ENCODE assay signal across 11 cellular contexts in the genomic region with DNA sequence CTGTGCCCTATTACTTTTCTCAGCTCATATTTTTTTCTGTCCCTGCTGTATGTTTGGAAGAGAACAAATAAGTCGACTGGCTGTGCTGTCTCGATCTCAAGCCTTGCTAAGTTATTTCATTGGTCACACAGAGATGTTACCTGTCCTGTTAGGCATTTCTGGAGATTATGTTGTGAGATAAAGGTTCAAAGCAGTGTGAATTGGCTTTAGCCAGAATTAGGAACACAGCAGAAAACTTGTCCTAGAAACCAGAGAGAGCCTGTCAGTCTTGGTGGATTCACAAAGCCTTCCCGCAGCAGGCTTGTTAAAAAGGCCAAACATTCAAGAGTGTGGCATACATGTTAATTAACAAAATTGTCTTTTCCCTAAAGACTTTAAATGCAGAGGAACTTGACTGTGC. TPM values are rescaled to one million over a fixed set of nuclear protein-coding genes. Genes with fewer than 3 reads are reported as not detected.
DNase-seq lines count a peak whose midpoint lies in the region; ATAC-seq and TF ChIP-seq lines count a peak whose summit lies in the region.
"Had no signal": no experiment of that assay in that cellular context is flagged by ENCODE, and none has a peak within 500 bp of the region (broad histone marks: within the 10 kb centered on the region; RNA-seq: fewer than 3 reads in every experiment).

No MANE protein-coding gene starts in this region.

- H3K4me2 ChIP-seq in Loucy (ENCODE audit: low read depth, low read length, poor library complexity, severe bottlenecking) = no peak overlapping the region

- peak overlapping the region; percentile 63 to 99 (median 97) for H3K27ac Mint-ChIP-seq in brain

- TF ChIP-seq CTCF in Loucy (conservative IDR thresholded peaks at IDR 0.05; ENCODE audit: low read length) (no peak), brain (conservative IDR thresholded peaks at IDR 0.05) (no peak), lower lobe of right lung (IDR thresholded peaks at IDR 0.05) (no peak)

- peaks cover 11% of the 10 kb centered on the region; the same call in 1 of the 2 replicates for H3K79me2 ChIP-seq in Loucy (ENCODE audit: insufficient read depth, low read length)

- no peaks in the 10 kb centered on the region for H3K9me2 ChIP-seq in Loucy (replicated peaks; ENCODE audit: low read depth, low read length)

- no peaks in the 10 kb centered on the region for H3K27me3 Mint-ChIP-seq in brain

- peak overlapping the region in 4 of 5 experiments; percentile 1 to 43 (median 26) for H3K4me3 Mint-ChIP-seq in brain

- H3K9me3 ChIP-seq in Loucy (ENCODE audit: insufficient read depth, low read depth, low read length) (no peaks in the 10 kb centered on the region), lower lobe of right lung (no peaks in the 10 kb centered on the region)
- H3K9me3 ChIP-seq: mucosa of descending colon had no signal

- H3K9me3 Mint-ChIP-seq in brain = no peaks in the 10 kb centered on the region

- H3K4me1 ChIP-seq in Loucy (ENCODE audit: insufficient read depth, low read length, poor library complexity, severe bottlenecking) (peaks cover 28% of the 10 kb centered on the region), lower lobe of right lung (peaks cover 68% of the 10 kb centered on the region)

- H3K4me1 Mint-ChIP-seq in brain = peaks cover 88% of the 10 kb centered on the region

- H3K36me3 ChIP-seq in Loucy (ENCODE audit: insufficient read depth, low read length) (peaks cover 44% of the 10 kb centered on the region; the same call in 1 of the 2 replicates), lower lobe of right lung (peaks cover 36% of the 10 kb centered on the region)

- no peaks in the 10 kb centered on the region for H4K20me1 ChIP-seq in Loucy (ENCODE audit: insufficient read depth, low read length, poor library complexity, severe bottlenecking)

- DNase-seq in lower lobe of right lung = no peak
- DNase-seq in substantia nigra (lab: John Stamatoyannopoulos, UW) = no peak
- DNase-seq in activated CD4-positive, alpha-beta T cell treated with anti-CD3 and anti-CD28 coated beads for 48 hours = no peak
- no peak for DNase-seq in HuH-7 (ENCODE audit: low spot score)
- no peak for DNase-seq in NCI-H524 (lab: John Stamatoyannopoulos, UW)
- DNase-seq: GM23248, mucosa of descending colon, NCI-H1694 had no signal

- peaks cover 28% of the 10 kb centered on the region for H3K36me3 Mint-ChIP-seq in brain

- ATAC-seq in lower lobe of right lung = no peak
- no peak for ATAC-seq in HG03442 (IDR thresholded peaks at IDR 0.05; ENCODE audit: unreplicated experiment)

- peak overlapping the region; percentile 63 for H3K27ac ChIP-seq in lower lobe of right lung
- peak overlapping the region; percentile 75 for H3K27ac ChIP-seq in substantia nigra (ENCODE audit: low read depth, low read length, poor library complexity, severe bottlenecking)
- H3K27ac ChIP-seq: GM23248 had no signal

- no peaks in the 10 kb centered on the region for H3K27me3 ChIP-seq in Loucy (ENCODE audit: insufficient read depth, low read length, poor library complexity, severe bottlenecking)
- H3K27me3 ChIP-seq in lower lobe of right lung (ENCODE audit: low read depth) = no peaks in the 10 kb centered on the region

- H3K4me3 ChIP-seq in Loucy (ENCODE audit: low read length, poor library complexity, severe bottlenecking) (no peak overlapping the region), lower lobe of right lung (no peak overlapping the region)
- H3K4me3 ChIP-seq: GM23248, mucosa of descending colon had no signal

- H2AFZ ChIP-seq in Loucy (ENCODE audit: low read length) = no peak overlapping the region
- H2AFZ ChIP-seq: GM23248 had no signal

- peak overlapping the region; percentile 4 for H3K9ac ChIP-seq in Loucy (ENCODE audit: low read depth, low read length, poor library complexity, severe bottlenecking)
- H3K9ac ChIP-seq: GM23248 had no signal

- H3F3A ChIP-seq in Loucy (ENCODE audit: low read depth) = no peaks in the 10 kb centered on the region

- intact Hi-C loops in lower lobe of right lung (cut with DNase I) = no loop called here

RNA-seq across cellular contexts. Expression of a gene that starts 25.0 kb away (rescaled TPM):
- 82.7 TPM for polyA plus RNA-seq in brain (ENCODE audit: insufficient read depth, low read depth, low replicate concordance)
- 202 TPM for total RNA-seq in lower lobe of right lung
